Comparison of ENCODE assay signal across 23 cellular contexts in the genomic region with DNA sequence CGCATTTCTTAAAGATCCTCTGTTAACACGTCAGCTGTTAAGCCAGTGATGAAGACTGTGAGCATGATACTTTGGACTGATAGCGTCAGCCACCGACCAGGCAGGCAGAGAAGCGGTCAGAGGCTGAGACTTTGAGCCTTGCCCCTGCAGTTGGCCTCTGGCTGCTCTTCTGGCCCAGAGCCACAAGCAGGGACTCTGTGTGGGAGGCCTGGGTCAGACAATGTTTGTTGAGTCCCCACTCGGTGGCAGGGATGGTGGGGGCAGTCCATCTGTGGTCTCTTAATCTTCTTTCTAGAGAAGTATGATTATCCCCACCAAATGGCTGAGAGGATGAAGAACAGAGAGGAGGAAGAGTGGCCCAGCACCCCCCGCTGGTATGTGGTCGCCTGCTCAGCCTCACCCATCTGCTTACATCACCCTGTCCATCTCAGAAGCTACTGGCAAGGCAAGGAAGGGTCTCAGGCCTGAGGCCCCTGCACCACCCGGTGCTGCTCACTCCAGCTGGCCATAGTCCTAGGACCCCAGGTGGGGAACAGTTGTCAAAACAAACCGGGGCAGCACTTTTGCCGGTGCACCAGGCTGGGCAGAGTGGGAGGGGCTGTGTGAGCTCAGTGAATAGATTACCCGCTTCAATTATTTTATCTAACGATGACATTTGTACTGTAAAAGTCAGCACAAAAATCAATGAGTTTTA.
DNase-seq lines count a peak whose midpoint lies in the region; ATAC-seq, FAIRE-seq and TF ChIP-seq lines count a peak whose summit lies in the region.
"Had no signal": no experiment of that assay in that cellular context is flagged by ENCODE, and none has a peak within 500 bp of the region (broad histone marks: within the 10 kb centered on the region; RNA-seq: fewer than 3 reads in every experiment).

No MANE protein-coding gene starts in this region.

- peak; percentile 11 for DNase-seq in activated T-cell treated with anti-CD3 and anti-CD28 coated beads, Interleukin-2, amount 50 U/mL, for 24 hours
- no peak for DNase-seq in activated T-cell treated with anti-CD3 and anti-CD28 coated beads, Interleukin-2, amount 50 U/mL, for 1 hour
- peak; percentile 53 for DNase-seq in mucosa of gallbladder (ENCODE audit: low spot score)
- no peak for DNase-seq in type B pancreatic cell (ENCODE audit: extremely low spot score, unreplicated experiment)
- no peak for DNase-seq in activated T-helper 1 cell treated with anti-CD3 and anti-CD28 coated beads, Interleukin-12 subunit alpha, Interleukin-12 subunit beta, Interleukin-2, Interleukin-4 antibody, amounts not matched to agents 30 ng/mL and 10 ng/mL and 1 ng/mL, durations not matched to agents 14 hours and 24 hours and 36 hours (ENCODE audit: low spot score)
- no peak for DNase-seq in H54 (ENCODE audit: insufficient read length, low spot score)
- DNase-seq: 8988T; activated CD4-positive, alpha-beta T cell treated with anti-CD3 and anti-CD28 coated beads for 4 hours; activated CD8-positive, alpha-beta memory T cell treated with anti-CD3 and anti-CD28 coated beads, Interleukin-2, amount 10 ng/mL, durations not matched to agents 7 days and 5 days; activated naive CD4-positive, alpha-beta T cell treated with anti-CD3 and anti-CD28 coated beads, Interleukin-2, amount 50 U/mL, for 16 hours; BE2C; HCEC 1CT; Karpas-422; NCI-H1092 treated with DMSO at 0.1 percent for 48 hours; NCI-H774; T-helper 9 cell had no signal

- H3K27me3 ChIP-seq in duodenal mucosa (ENCODE audit: control insufficient read depth in 1 of 2, insufficient read depth in 2 of 2, low read length in 2 of 2), result no peaks in the 10 kb centered on the region
- H3K27me3 ChIP-seq: BE2C, ovary had no signal

- H3K36me3 Mint-ChIP-seq in activated T-cell treated with anti-CD3 and anti-CD28 coated beads, Interleukin-2, amount 50 U/mL, for 24 hours (ENCODE audit: low read depth), result no peaks in the 10 kb centered on the region
- no peaks in the 10 kb centered on the region for H3K36me3 Mint-ChIP-seq in type B pancreatic cell
- H3K36me3 Mint-ChIP-seq in activated T-helper 1 cell treated with anti-CD3 and anti-CD28 coated beads, Interleukin-12 subunit alpha, Interleukin-12 subunit beta, Interleukin-2, Interleukin-4 antibody, amounts not matched to agents 30 ng/mL and 10 ng/mL and 1 ng/mL, durations not matched to agents 14 hours and 24 hours and 36 hours (ENCODE audit: low read depth), result no peaks in the 10 kb centered on the region
- H3K36me3 Mint-ChIP-seq: activated CD8-positive, alpha-beta memory T cell treated with anti-CD3 and anti-CD28 coated beads, Interleukin-2, amount 10 ng/mL, durations not matched to agents 7 days and 5 days had no signal

- peak overlapping the region; percentile 17 to 38 for H3K4me3 ChIP-seq in duodenal mucosa (ENCODE audit: low read depth in 1 of 2, low read length in 2 of 2)
- H3K4me3 ChIP-seq: ovary, skin epidermis had no signal

- ATAC-seq in HG03342 (IDR thresholded peaks at IDR 0.05; ENCODE audit: unreplicated experiment), result no peak
- ATAC-seq: activated CD8-positive, alpha-beta memory T cell treated with anti-CD3 and anti-CD28 coated beads, Interleukin-2, amount 10 ng/mL, durations not matched to agents 7 days and 5 days had no signal

- intact Hi-C loops in activated T-helper 1 cell treated with anti-CD3 and anti-CD28 coated beads, Interleukin-12 subunit alpha, Interleukin-12 subunit beta, Interleukin-2, Interleukin-4 antibody, amounts not matched to agents 30 ng/mL and 10 ng/mL and 1 ng/mL, durations not matched to agents 14 hours and 24 hours and 36 hours (cut with micrococcal nuclease), result no loop called here

- no peaks in the 10 kb centered on the region for H3K27me3 Mint-ChIP-seq in activated T-cell treated with anti-CD3 and anti-CD28 coated beads, Interleukin-2, amount 50 U/mL, for 24 hours
- no peaks in the 10 kb centered on the region for H3K27me3 Mint-ChIP-seq in type B pancreatic cell
- no peaks in the 10 kb centered on the region for H3K27me3 Mint-ChIP-seq in activated T-helper 1 cell treated with anti-CD3 and anti-CD28 coated beads, Interleukin-12 subunit alpha, Interleukin-12 subunit beta, Interleukin-2, Interleukin-4 antibody, amounts not matched to agents 30 ng/mL and 10 ng/mL and 1 ng/mL, durations not matched to agents 14 hours and 24 hours and 36 hours (ENCODE audit: insufficient read depth)
- H3K27me3 Mint-ChIP-seq: activated CD8-positive, alpha-beta memory T cell treated with anti-CD3 and anti-CD28 coated beads, Interleukin-2, amount 10 ng/mL, durations not matched to agents 7 days and 5 days had no signal

- H3K27ac Mint-ChIP-seq in activated T-cell treated with anti-CD3 and anti-CD28 coated beads, Interleukin-2, amount 50 U/mL, for 24 hours, result no peak overlapping the region
- H3K27ac Mint-ChIP-seq in type B pancreatic cell, result peak overlapping the region; percentile 70
- no peak overlapping the region for H3K27ac Mint-ChIP-seq in activated T-helper 1 cell treated with anti-CD3 and anti-CD28 coated beads, Interleukin-12 subunit alpha, Interleukin-12 subunit beta, Interleukin-2, Interleukin-4 antibody, amounts not matched to agents 30 ng/mL and 10 ng/mL and 1 ng/mL, durations not matched to agents 14 hours and 24 hours and 36 hours
- H3K27ac Mint-ChIP-seq: activated CD8-positive, alpha-beta memory T cell treated with anti-CD3 and anti-CD28 coated beads, Interleukin-2, amount 10 ng/mL, durations not matched to agents 7 days and 5 days had no signal

- no peak for TF ChIP-seq CTCF in type B pancreatic cell (conservative IDR thresholded peaks at IDR 0.05)

- no peaks in the 10 kb centered on the region for H3K9me3 Mint-ChIP-seq in activated T-cell treated with anti-CD3 and anti-CD28 coated beads, Interleukin-2, amount 50 U/mL, for 24 hours
- no peaks in the 10 kb centered on the region for H3K9me3 Mint-ChIP-seq in type B pancreatic cell
- H3K9me3 Mint-ChIP-seq in activated T-helper 1 cell treated with anti-CD3 and anti-CD28 coated beads, Interleukin-12 subunit alpha, Interleukin-12 subunit beta, Interleukin-2, Interleukin-4 antibody, amounts not matched to agents 30 ng/mL and 10 ng/mL and 1 ng/mL, durations not matched to agents 14 hours and 24 hours and 36 hours, result no peaks in the 10 kb centered on the region

- H3K9ac ChIP-seq in duodenal mucosa (ENCODE audit: low read depth in 1 of 2, low read length in 2 of 2), result peak overlapping the region; percentile 45 to 53

- H3K4me1 Mint-ChIP-seq in activated T-cell treated with anti-CD3 and anti-CD28 coated beads, Interleukin-2, amount 50 U/mL, for 24 hours (ENCODE audit: low read depth), result no peaks in the 10 kb centered on the region
- H3K4me1 Mint-ChIP-seq in type B pancreatic cell (ENCODE audit: unreplicated experiment), result peaks cover 16% of the 10 kb centered on the region
- no peaks in the 10 kb centered on the region for H3K4me1 Mint-ChIP-seq in activated T-helper 1 cell treated with anti-CD3 and anti-CD28 coated beads, Interleukin-12 subunit alpha, Interleukin-12 subunit beta, Interleukin-2, Interleukin-4 antibody, amounts not matched to agents 30 ng/mL and 10 ng/mL and 1 ng/mL, durations not matched to agents 14 hours and 24 hours and 36 hours (ENCODE audit: low read depth)
- H3K4me1 Mint-ChIP-seq: activated CD8-positive, alpha-beta memory T cell treated with anti-CD3 and anti-CD28 coated beads, Interleukin-2, amount 10 ng/mL, durations not matched to agents 7 days and 5 days had no signal

- no peaks in the 10 kb centered on the region for H3K9me3 ChIP-seq in duodenal mucosa (ENCODE audit: control insufficient read depth in 1 of 2, low read length in 2 of 2)
- H3K9me3 ChIP-seq: BE2C, Caco-2, ovary had no signal

- no peaks in the 10 kb centered on the region for H3K36me3 ChIP-seq in duodenal mucosa (ENCODE audit: control insufficient read depth in 1 of 2, insufficient read depth in 2 of 2, low read length in 2 of 2)
- H3K36me3 ChIP-seq: BE2C, ovary had no signal

- H3K4me3 Mint-ChIP-seq in activated T-cell treated with anti-CD3 and anti-CD28 coated beads, Interleukin-2, amount 50 U/mL, for 24 hours, result no peak overlapping the region
- no peak overlapping the region for H3K4me3 Mint-ChIP-seq in type B pancreatic cell
- no peak overlapping the region for H3K4me3 Mint-ChIP-seq in activated T-helper 1 cell treated with anti-CD3 and anti-CD28 coated beads, Interleukin-12 subunit alpha, Interleukin-12 subunit beta, Interleukin-2, Interleukin-4 antibody, amounts not matched to agents 30 ng/mL and 10 ng/mL and 1 ng/mL, durations not matched to agents 14 hours and 24 hours and 36 hours
- H3K4me3 Mint-ChIP-seq: activated CD8-positive, alpha-beta memory T cell treated with anti-CD3 and anti-CD28 coated beads, Interleukin-2, amount 10 ng/mL, durations not matched to agents 7 days and 5 days had no signal

- TF ChIP-seq POLR2A in H54 (IDR thresholded peaks at IDR 0.05; ENCODE audit: low read depth, low read length), result no peak

- H3K4me1 ChIP-seq in duodenal mucosa (ENCODE audit: control insufficient read depth in 1 of 2, insufficient read depth in 2 of 2, low read length in 2 of 2), result peaks cover 51 to 53% of the 10 kb centered on the region in 2 donors
- H3K4me1 ChIP-seq: BE2C had no signal

- peak overlapping the region; percentile 74 for H3K27ac ChIP-seq in duodenal mucosa (ENCODE audit: low read depth, low read length)
- H3K27ac ChIP-seq: ovary, skin epidermis had no signal

- no peak for FAIRE-seq in H54 (lab: Jason Lieb, UNC)
- FAIRE-seq: frontal cortex, GM19239 had no signal

Comparison
In these comparisons a context has a peak if more than half of its experiments do, and no peak if none do; other contexts are left out.
1. DNase-seq: peak in activated T-cell treated with anti-CD3 and anti-CD28 coated beads, Interleukin-2, amount 50 U/mL, for 24 hours (single experiment) and mucosa of gallbladder (single experiment); none in activated T-cell treated with anti-CD3 and anti-CD28 coated beads, Interleukin-2, amount 50 U/mL, for 1 hour (single experiment), type B pancreatic cell (single experiment), activated T-helper 1 cell treated with anti-CD3 and anti-CD28 coated beads, Interleukin-12 subunit alpha, Interleukin-12 subunit beta, Interleukin-2, Interleukin-4 antibody, amounts not matched to agents 30 ng/mL and 10 ng/mL and 1 ng/mL, durations not matched to agents 14 hours and 24 hours and 36 hours (single experiment) and H54 (single experiment).